In genomic region chr6:144647971-144648651, GRCh38 we compare ENCODE assay signal across 21 cellular contexts.
A peak's percentile ranks its signal among the peaks of the same experiment; 100 is the strongest.
DNase-seq lines count a peak whose midpoint lies in the region; ATAC-seq, FAIRE-seq and TF ChIP-seq lines count a peak whose summit lies in the region.
"Had no signal": no experiment of that assay in that cellular context is flagged by ENCODE, and none has a peak within 500 bp of the region (broad histone marks: within the 10 kb centered on the region; RNA-seq: fewer than 3 reads in every experiment).

No MANE protein-coding gene starts in this region.

- H3K4me3 ChIP-seq in sigmoid colon, result no peak overlapping the region
- H3K4me3 ChIP-seq: psoas muscle had no signal

- no peak for TF ChIP-seq CTCF in sigmoid colon (IDR thresholded peaks at IDR 0.05)

- no peaks in the 10 kb centered on the region for H3K9me3 Mint-ChIP-seq in activated naive CD4-positive, alpha-beta T cell treated with anti-CD3 and anti-CD28 coated beads, Interleukin-2, amount 50 U/mL, for 24 hours
- H3K9me3 Mint-ChIP-seq: CD4-positive, alpha-beta T cell; T-helper 2 cell treated with Interferon-gamma antibody and Interleukin-4, amounts not matched to agents 5 μg/mL and 100 μg/mL, for 36 hours had no signal

- peaks cover 30% of the 10 kb centered on the region for H3K36me3 Mint-ChIP-seq in activated naive CD4-positive, alpha-beta T cell treated with anti-CD3 and anti-CD28 coated beads, Interleukin-2, amount 50 U/mL, for 24 hours
- H3K36me3 Mint-ChIP-seq in T-helper 17 cell (ENCODE audit: low read depth), result peaks cover 5% of the 10 kb centered on the region

- peak overlapping the region; percentile 59 for H3K27ac Mint-ChIP-seq in activated naive CD4-positive, alpha-beta T cell treated with anti-CD3 and anti-CD28 coated beads, Interleukin-2, amount 50 U/mL, for 24 hours
- peak overlapping the region; percentile 35 for H3K27ac Mint-ChIP-seq in T-helper 17 cell
- H3K27ac Mint-ChIP-seq: activated T-cell treated with anti-CD3 and anti-CD28 coated beads, Interleukin-2, amount 50 U/mL, for 24 hours; CD4-positive, alpha-beta T cell; T-helper 2 cell treated with Interferon-gamma antibody and Interleukin-4, amounts not matched to agents 5 μg/mL and 100 μg/mL, for 36 hours had no signal

- intact Hi-C loops in sigmoid colon (cut with DNase I), result no loop called here

- H3K9me3 ChIP-seq in T-helper 17 cell (ENCODE audit: control insufficient read depth, low read length, poor library complexity, severe bottlenecking) (no peaks in the 10 kb centered on the region), sigmoid colon (no peaks in the 10 kb centered on the region)
- H3K9me3 ChIP-seq: psoas muscle had no signal

- no peak for TF ChIP-seq EP300 in sigmoid colon (IDR thresholded peaks at IDR 0.05)

- no peak overlapping the region for H3K27ac ChIP-seq in sigmoid colon
- H3K27ac ChIP-seq: 22Rv1, psoas muscle had no signal

- no peaks in the 10 kb centered on the region for H3K27me3 Mint-ChIP-seq in activated naive CD4-positive, alpha-beta T cell treated with anti-CD3 and anti-CD28 coated beads, Interleukin-2, amount 50 U/mL, for 24 hours
- H3K27me3 Mint-ChIP-seq in T-helper 17 cell, result no peaks in the 10 kb centered on the region
- H3K27me3 Mint-ChIP-seq: activated T-cell treated with anti-CD3 and anti-CD28 coated beads, Interleukin-2, amount 50 U/mL, for 24 hours; CD4-positive, alpha-beta T cell had no signal

- no peaks in the 10 kb centered on the region for H3K36me3 ChIP-seq in sigmoid colon

- H3K4me3 Mint-ChIP-seq in activated naive CD4-positive, alpha-beta T cell treated with anti-CD3 and anti-CD28 coated beads, Interleukin-2, amount 50 U/mL, for 24 hours, result no peak overlapping the region
- H3K4me3 Mint-ChIP-seq in T-helper 17 cell, result no peak overlapping the region
- H3K4me3 Mint-ChIP-seq: activated T-cell treated with anti-CD3 and anti-CD28 coated beads, Interleukin-2, amount 50 U/mL, for 24 hours; CD4-positive, alpha-beta T cell; T-helper 2 cell treated with Interferon-gamma antibody and Interleukin-4, amounts not matched to agents 5 μg/mL and 100 μg/mL, for 36 hours had no signal

- H3K4me1 Mint-ChIP-seq in activated naive CD4-positive, alpha-beta T cell treated with anti-CD3 and anti-CD28 coated beads, Interleukin-2, amount 50 U/mL, for 24 hours, result peaks cover 48% of the 10 kb centered on the region
- peaks cover 12% of the 10 kb centered on the region for H3K4me1 Mint-ChIP-seq in T-helper 17 cell

- H3K4me1 ChIP-seq in sigmoid colon, result no peaks in the 10 kb centered on the region
- H3K4me1 ChIP-seq: psoas muscle had no signal

- FAIRE-seq in islet of Langerhans (lab: Jason Lieb, UNC), result peak; percentile 53
- FAIRE-seq: colon, GM18507, keratinocyte had no signal

- no peak for DNase-seq in activated naive CD4-positive, alpha-beta T cell treated with Interleukin-2 at 50 U/mL for 16 hours
- no peak for DNase-seq in T-helper 17 cell
- DNase-seq in superior temporal gyrus (ENCODE audit: extremely low spot score), result peak; percentile 38
- DNase-seq in NCI-H1436 treated with DMSO at 0.1 percent for 48 hours (lab: John Stamatoyannopoulos, UW), result no peak
- DNase-seq in AG08395 (ENCODE audit: low spot score), result no peak
- no peak for DNase-seq in sigmoid colon
- DNase-seq: activated CD4-positive, alpha-beta T cell treated with anti-CD3 and anti-CD28 coated beads for 4 hours; activated T-cell treated with anti-CD3 and anti-CD28 coated beads, Interleukin-2, amount 50 U/mL, for 24 hours; amniotic stem cell; CD4-positive, alpha-beta T cell; glutamatergic neuron; psoas muscle; stimulated activated CD4-positive, alpha-beta T cell treated with anti-CD3 and anti-CD28 coated beads, Interleukin-15, amount 100 ng/mL, for 24 hours had no signal

- TF ChIP-seq POLR2A in sigmoid colon (IDR thresholded peaks at IDR 0.05), result no peak

- no peak for ATAC-seq in T-helper 17 cell
- ATAC-seq: psoas muscle, Right ventricle myocardium inferior had no signal

- no peaks in the 10 kb centered on the region for H3K27me3 ChIP-seq in sigmoid colon

- WGBS in sigmoid colon, 2 donors, result 24 to 58% methylated on average over 3 of the region's 3 CpGs
